In genomic region chr17:77802811-77803220, GRCh38 we compare ENCODE assay signal across 9 cellular contexts.
DNase-seq lines count a peak whose midpoint lies in the region; ATAC-seq lines count a peak whose summit lies in the region.
"Had no signal": no experiment of that assay in that cellular context is flagged by ENCODE, and none has a peak within 500 bp of the region (broad histone marks: within the 10 kb centered on the region; RNA-seq: fewer than 3 reads in every experiment).

No MANE protein-coding gene starts in this region.

- ATAC-seq in right cardiac atrium (peak; percentile 47 to 54), GM21526 (IDR thresholded peaks at IDR 0.05; ENCODE audit: low FRiP score, unreplicated experiment) (no peak)

- intact Hi-C loops in right cardiac atrium (cut with DNase I) = no loop called here

- H3K9me3 ChIP-seq in right cardiac atrium (ENCODE audit: control insufficient read depth, low read length) = no peaks in the 10 kb centered on the region
- H3K9me3 ChIP-seq: breast epithelium had no signal

- DNase-seq in NCI-H1105 (lab: John Stamatoyannopoulos, UW) = peak; percentile 72
- peak; percentile 17 for DNase-seq in RPMI7951 (ENCODE audit: low read depth)
- DNase-seq in right cardiac atrium = peak; percentile 48 to 77 (median 73)
- DNase-seq in substantia nigra (lab: John Stamatoyannopoulos, UW) = peak in 6 of 49 donors; percentile 8 to 89 (median 14)
- no peak for DNase-seq in RPMI8226
- DNase-seq in GDM1 (lab: John Stamatoyannopoulos, UW) = no peak
- DNase-seq: activated CD4-positive, alpha-beta T cell treated with anti-CD3 and anti-CD28 coated beads, Interleukin-2, amount 10 ng/mL, durations not matched to agents 7 days and 5 days had no signal

- peaks cover 3% of the 10 kb centered on the region for H3K4me1 ChIP-seq in right cardiac atrium (ENCODE audit: control insufficient read depth, insufficient read depth, low read length)
- H3K4me1 ChIP-seq: breast epithelium had no signal

- no peaks in the 10 kb centered on the region for H3K27me3 ChIP-seq in right cardiac atrium (ENCODE audit: control insufficient read depth, insufficient read depth)
- H3K27me3 ChIP-seq: breast epithelium had no signal

- H3K27ac ChIP-seq in right cardiac atrium (ENCODE audit: low read length) (no peak overlapping the region), substantia nigra (ENCODE audit: low read depth, low read length, poor library complexity, severe bottlenecking) (peak overlapping the region; percentile 21)
- H3K27ac ChIP-seq: breast epithelium had no signal

- 6% methylated on average over 10 of the region's 10 CpGs for WGBS in right cardiac atrium

- H3K4me3 ChIP-seq in right cardiac atrium (ENCODE audit: low read length) = no peak overlapping the region
- H3K4me3 ChIP-seq: breast epithelium had no signal

Comparison
In these comparisons a context has a peak if more than half of its experiments do, and no peak if none do; other contexts are left out.
1. DNase-seq: peak in NCI-H1105 (single experiment), RPMI7951 (single experiment) and right cardiac atrium (3 of 3); none in RPMI8226 (single experiment) and GDM1 (single experiment).